Comparison of ENCODE assay signal across 16 cellular contexts in the genomic region with DNA sequence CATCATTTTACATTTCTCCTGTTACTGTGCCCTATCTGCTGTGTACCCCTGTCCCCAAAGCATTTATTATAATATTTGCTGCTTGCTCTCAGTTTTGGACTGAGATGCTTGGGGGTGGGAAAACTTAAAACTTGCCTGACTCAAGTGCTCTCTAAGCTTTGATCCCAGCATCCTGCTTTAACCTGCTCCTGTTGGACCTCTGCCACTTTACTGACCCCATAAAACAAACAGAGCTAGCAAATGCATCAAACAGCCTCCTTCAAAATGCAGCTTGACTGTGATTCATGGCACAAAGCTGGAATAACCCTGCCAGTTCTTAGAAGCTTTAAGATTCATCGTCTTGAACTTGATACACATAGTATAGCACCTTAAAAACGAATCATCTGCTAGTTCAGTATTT.
DNase-seq lines count a peak whose midpoint lies in the region; ATAC-seq and TF ChIP-seq lines count a peak whose summit lies in the region.
"Had no signal": no experiment of that assay in that cellular context is flagged by ENCODE, and none has a peak within 500 bp of the region (broad histone marks: within the 10 kb centered on the region; RNA-seq: fewer than 3 reads in every experiment).

No MANE protein-coding gene starts in this region.

- H3K79me2 ChIP-seq in hepatocyte = no peaks in the 10 kb centered on the region
- H3K79me2 ChIP-seq: parathyroid adenoma had no signal

- H3K4me3 Mint-ChIP-seq in HFFc6 = peak overlapping the region; percentile 64; the same call in 1 of the 2 replicates
- H3K4me3 Mint-ChIP-seq: memory B cell had no signal

- no peaks in the 10 kb centered on the region for H3K9me3 ChIP-seq in hepatocyte (ENCODE audit: low read depth)

- no peak overlapping the region for H3K4me3 ChIP-seq in hepatocyte

- H3K4me1 ChIP-seq in hepatocyte (ENCODE audit: insufficient read depth) = peaks cover 3% of the 10 kb centered on the region
- H3K4me1 ChIP-seq: parathyroid adenoma had no signal

- H3K27ac Mint-ChIP-seq in HFFc6 = no peak overlapping the region
- H3K27ac Mint-ChIP-seq: memory B cell had no signal

- H3K9me3 Mint-ChIP-seq in HFFc6 = no peaks in the 10 kb centered on the region
- H3K9me3 Mint-ChIP-seq: memory B cell had no signal

- TF ChIP-seq CTCF in HFFc6 (IDR thresholded peaks at IDR 0.05) (no peak), hepatocyte (IDR thresholded peaks at IDR 0.05; ENCODE audit: poor library complexity) (no peak)

- no peak overlapping the region for H2AFZ ChIP-seq in hepatocyte
- H2AFZ ChIP-seq: parathyroid adenoma had no signal

- H4K20me1 ChIP-seq in hepatocyte (ENCODE audit: insufficient read depth, poor library complexity, severe bottlenecking) = no peaks in the 10 kb centered on the region

- H3K36me3 Mint-ChIP-seq in HFFc6 (ENCODE audit: low read depth) = no peaks in the 10 kb centered on the region

- H3K4me2 ChIP-seq in hepatocyte = peak overlapping the region; percentile 62

- no peaks in the 10 kb centered on the region for H3K27me3 ChIP-seq in hepatocyte

- H3K36me3 ChIP-seq in hepatocyte (replicated peaks; ENCODE audit: insufficient read depth, low read depth) = no peaks in the 10 kb centered on the region

- H3K27me3 Mint-ChIP-seq in HFFc6 (ENCODE audit: insufficient read depth) = no peaks in the 10 kb centered on the region; the same call in 1 of the 2 replicates
- H3K27me3 Mint-ChIP-seq: memory B cell had no signal

- DNase-seq in HFFc6 = no peak
- peak; percentile 18 for DNase-seq in hepatocyte (ENCODE audit: low spot score)
- DNase-seq in caudate nucleus (lab: John Stamatoyannopoulos, UW) = no peak
- DNase-seq in GM19238 (ENCODE audit: insufficient read length, low spot score) = no peak
- DNase-seq: activated CD8-positive, alpha-beta memory T cell treated with anti-CD3 and anti-CD28 coated beads, Interleukin-2, amount 50 U/mL, for 4 hours; COR-L47; effector CD8-positive, alpha-beta T cell; GOT3; NCI-H524; SHP77 had no signal

- no peaks in the 10 kb centered on the region for H3K9me2 ChIP-seq in hepatocyte (replicated peaks; ENCODE audit: insufficient read depth)

- no peak for ATAC-seq in HG03378 (IDR thresholded peaks at IDR 0.05; ENCODE audit: unreplicated experiment)

- H3K27ac ChIP-seq in angular gyrus (ENCODE audit: low read depth, low read length) = peak overlapping the region; percentile 22
- H3K27ac ChIP-seq in hepatocyte = peak overlapping the region; percentile 74
- peak overlapping the region; percentile 2 for H3K27ac ChIP-seq in temporal lobe (ENCODE audit: low read depth, low read length)
- no peak overlapping the region for H3K27ac ChIP-seq in caudate nucleus (ENCODE audit: low read depth, low read length)
- H3K27ac ChIP-seq: HL-60, parathyroid adenoma had no signal

- H3K4me1 Mint-ChIP-seq in HFFc6 (ENCODE audit: low read depth) = peaks cover 21% of the 10 kb centered on the region
- H3K4me1 Mint-ChIP-seq: memory B cell had no signal

- 43% methylated on average over 2 of the region's 2 CpGs for WGBS in hepatocyte (ENCODE audit: low lambda C conversion rate, missing lambda C conversion rate)
